10 cellular contexts compared by ENCODE assay signal in the genomic region with DNA sequence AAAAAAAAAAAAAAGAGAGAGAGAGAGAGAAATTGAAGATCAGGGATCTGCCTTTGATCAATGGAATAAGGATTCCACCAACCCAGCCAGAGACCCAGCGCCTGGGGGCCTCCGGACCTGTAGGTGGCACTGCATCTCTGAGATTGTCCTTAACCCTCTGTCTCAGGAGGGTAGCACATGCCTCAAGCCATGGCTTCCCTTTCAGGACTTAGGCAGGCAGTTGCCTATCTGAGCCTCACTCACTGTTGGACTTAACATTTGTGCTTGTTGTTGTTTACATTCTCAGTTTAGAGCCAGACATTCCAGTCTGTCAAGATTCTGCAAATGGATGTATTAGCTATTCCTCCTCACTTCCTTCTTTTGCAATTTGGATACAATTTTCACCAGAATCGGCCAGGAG. TPM values are rescaled to one million over a fixed set of nuclear protein-coding genes. Genes with fewer than 3 reads are reported as not detected.
DNase-seq lines count a peak whose midpoint lies in the region; ATAC-seq and TF ChIP-seq lines count a peak whose summit lies in the region.
"Had no signal": no experiment of that assay in that cellular context is flagged by ENCODE, and none has a peak within 500 bp of the region (broad histone marks: within the 10 kb centered on the region; RNA-seq: fewer than 3 reads in every experiment).

No MANE protein-coding gene starts in this region.

- no peaks in the 10 kb centered on the region for H3F3A ChIP-seq in OCI-LY1 (ENCODE audit: insufficient read depth, low read length)

- H3K4me3 ChIP-seq in OCI-LY1 (ENCODE audit: low read depth, low read length, poor library complexity, severe bottlenecking) (no peak overlapping the region), left ventricle myocardium inferior (no peak overlapping the region)
- H3K4me3 ChIP-seq: gastroesophageal sphincter had no signal

- no peaks in the 10 kb centered on the region for H3K36me3 ChIP-seq in OCI-LY1 (ENCODE audit: insufficient read depth, low read length)
- no peaks in the 10 kb centered on the region for H3K36me3 ChIP-seq in left ventricle myocardium inferior
- H3K36me3 ChIP-seq: gastroesophageal sphincter had no signal

- H3K27me3 Mint-ChIP-seq in T-helper 2 cell treated with Interferon-gamma antibody and Interleukin-4, amounts not matched to agents 5 μg/mL and 100 μg/mL, for 36 hours (ENCODE audit: low read depth) = peaks cover 29% of the 10 kb centered on the region

- H4K20me1 ChIP-seq in OCI-LY1 (ENCODE audit: insufficient read depth, low read length) = no peaks in the 10 kb centered on the region

- DNase-seq in CMK (ENCODE audit: low read depth) (peak; percentile 12), germinal center (ENCODE audit: low spot score) (peak; percentile 57), left ventricle myocardium inferior (no peak)
- DNase-seq in T-helper 2 cell treated with Interferon-gamma antibody and Interleukin-4, amounts not matched to agents 5 μg/mL and 100 μg/mL, for 36 hours (ENCODE audit: low spot score) = no peak
- DNase-seq: posterior cingulate gyrus had no signal

- no peak overlapping the region for H3K27ac Mint-ChIP-seq in T-helper 2 cell treated with Interferon-gamma antibody and Interleukin-4, amounts not matched to agents 5 μg/mL and 100 μg/mL, for 36 hours

- peaks cover 4% of the 10 kb centered on the region for H3K4me1 ChIP-seq in OCI-LY1 (ENCODE audit: insufficient read depth, low read length, severe bottlenecking)
- peaks cover 5% of the 10 kb centered on the region for H3K4me1 ChIP-seq in left ventricle myocardium inferior

- ATAC-seq in HG02571 (IDR thresholded peaks at IDR 0.05; ENCODE audit: unreplicated experiment) (no peak), HG03457 (IDR thresholded peaks at IDR 0.05; ENCODE audit: unreplicated experiment) (no peak)
- ATAC-seq: gastroesophageal sphincter had no signal

- intact Hi-C loops in left ventricle myocardium inferior (cut with micrococcal nuclease) = no loop called here

- H3K4me2 ChIP-seq in OCI-LY1 (ENCODE audit: low read length) = no peak overlapping the region

- H3K9me3 Mint-ChIP-seq in T-helper 2 cell treated with Interferon-gamma antibody and Interleukin-4, amounts not matched to agents 5 μg/mL and 100 μg/mL, for 36 hours = no peaks in the 10 kb centered on the region

- TF ChIP-seq CTCF in GM12872 (IDR thresholded peaks at IDR 0.05; ENCODE audit: insufficient read depth, low read depth, low read length) (peak; percentile 66), OCI-LY1 (IDR thresholded peaks at IDR 0.05; ENCODE audit: low read length) (peak; percentile 74), left ventricle myocardium inferior (IDR thresholded peaks at IDR 0.05; ENCODE audit: borderline replicate concordance) (no peak)

- no peak overlapping the region for H3K9ac ChIP-seq in OCI-LY1 (ENCODE audit: low read length)

- H3K27ac ChIP-seq in OCI-LY1 (ENCODE audit: low read depth, low read length, poor library complexity, severe bottlenecking) = no peak overlapping the region
- no peak overlapping the region for H3K27ac ChIP-seq in left ventricle myocardium inferior (replicated peaks)
- H3K27ac ChIP-seq: gastroesophageal sphincter had no signal

- H2AFZ ChIP-seq in OCI-LY1 (ENCODE audit: low read length) = peak overlapping the region; percentile 62

- no peaks in the 10 kb centered on the region for H3K36me3 Mint-ChIP-seq in T-helper 2 cell treated with Interferon-gamma antibody and Interleukin-4, amounts not matched to agents 5 μg/mL and 100 μg/mL, for 36 hours (ENCODE audit: low read depth)

- H3K9me2 ChIP-seq in OCI-LY1 (ENCODE audit: low read depth, low read length) = no peaks in the 10 kb centered on the region

- H3K79me2 ChIP-seq in OCI-LY1 (ENCODE audit: insufficient read depth, low read length) = no peaks in the 10 kb centered on the region

- H3K4me1 Mint-ChIP-seq in T-helper 2 cell treated with Interferon-gamma antibody and Interleukin-4, amounts not matched to agents 5 μg/mL and 100 μg/mL, for 36 hours (ENCODE audit: low read depth) = peaks cover 5% of the 10 kb centered on the region

- no peaks in the 10 kb centered on the region for H3K9me3 ChIP-seq in OCI-LY1 (ENCODE audit: low read length)
- no peaks in the 10 kb centered on the region for H3K9me3 ChIP-seq in left ventricle myocardium inferior (replicated peaks)
- H3K9me3 ChIP-seq: gastroesophageal sphincter had no signal

- H3K27me3 ChIP-seq in OCI-LY1 (ENCODE audit: insufficient read depth, low read length) (peaks cover 9% of the 10 kb centered on the region; the same call in 1 of the 2 replicates), left ventricle myocardium inferior (ENCODE audit: low read depth) (peaks cover 80% of the 10 kb centered on the region)

- H3K4me3 Mint-ChIP-seq in T-helper 2 cell treated with Interferon-gamma antibody and Interleukin-4, amounts not matched to agents 5 μg/mL and 100 μg/mL, for 36 hours = no peak overlapping the region

RNA-seq across cellular contexts. Expression of gene SCNN1B, which starts 5.1 kb away (rescaled TPM):
- not detected for total RNA-seq in left ventricle myocardium inferior

Comparison
In these comparisons a context has a peak if more than half of its experiments do, and no peak if none do; other contexts are left out.
1. DNase-seq: peak in CMK (single experiment) and germinal center (single experiment); none in left ventricle myocardium inferior (single experiment) and T-helper 2 cell treated with Interferon-gamma antibody and Interleukin-4, amounts not matched to agents 5 μg/mL and 100 μg/mL, for 36 hours (single experiment).